Comparison of ENCODE assay signal across 8 cellular contexts in genomic region chr11:9758676-9759518, GRCh38.
DNase-seq lines count a peak whose midpoint lies in the region; ATAC-seq and TF ChIP-seq lines count a peak whose summit lies in the region.

No MANE protein-coding gene starts in this region.

- H3K27me3 ChIP-seq in DND-41 (ENCODE audit: insufficient read depth, low read length, poor library complexity) (no peaks in the 10 kb centered on the region), Karpas-422 (ENCODE audit: low read length) (no peaks in the 10 kb centered on the region), iPS-15b (ENCODE audit: control insufficient read depth, insufficient read depth, low read length) (no peaks in the 10 kb centered on the region), skeletal muscle tissue (ENCODE audit: control insufficient read depth in 3 of 3, insufficient read depth in 3 of 3, low read length in 3 of 3) (no peaks in the 10 kb centered on the region)

- no peaks in the 10 kb centered on the region for H3K36me3 ChIP-seq in DND-41 (ENCODE audit: insufficient read depth, low read length)
- no peaks in the 10 kb centered on the region for H3K36me3 ChIP-seq in Karpas-422 (ENCODE audit: insufficient read depth, low read length)
- H3K36me3 ChIP-seq in iPS-15b (ENCODE audit: control insufficient read depth, insufficient read depth, low read length): no peaks in the 10 kb centered on the region
- no peaks in the 10 kb centered on the region for H3K36me3 ChIP-seq in skeletal muscle tissue (ENCODE audit: control insufficient read depth in 3 of 3, insufficient read depth in 3 of 3, low read length in 3 of 3)

- TF ChIP-seq CTCF in DND-41 (IDR thresholded peaks at IDR 0.05; ENCODE audit: borderline replicate concordance, extremely low read depth, low read length, poor library complexity, severe bottlenecking): no peak
- no peak for TF ChIP-seq CTCF in brain (conservative IDR thresholded peaks at IDR 0.05)

- H3K4me3 ChIP-seq in DND-41 (ENCODE audit: low read depth in 1 of 2, low read length in 2 of 2) (peak overlapping the region; percentile 11 to 68; a peak in 3 of 4 replicates), Karpas-422 (ENCODE audit: low read length) (peak overlapping the region; percentile 69), iPS-15b (ENCODE audit: low read depth, low read length) (peak overlapping the region; percentile 73), skeletal muscle tissue (ENCODE audit: low read length in 3 of 3) (peak overlapping the region; percentile 83 to 93 (median 90))

- peak overlapping the region; percentile 63 for H3K9ac ChIP-seq in DND-41 (ENCODE audit: low read depth, low read length)
- H3K9ac ChIP-seq in Karpas-422 (ENCODE audit: low read length): peak overlapping the region; percentile 75
- peak overlapping the region; percentile 83 for H3K9ac ChIP-seq in iPS-15b (ENCODE audit: low read depth, low read length)
- peak overlapping the region; percentile 77 to 89 (median 87) for H3K9ac ChIP-seq in skeletal muscle tissue (ENCODE audit: low read depth in 1 of 3, low read length in 3 of 3)

- peaks cover 6% of the 10 kb centered on the region for H3K27me3 Mint-ChIP-seq in brain

- ATAC-seq in DND-41 (ENCODE audit: insufficient read depth, low read depth) (peak; percentile 20; the same call in 1 of the 3 replicates), GM21529 (IDR thresholded peaks at IDR 0.05; ENCODE audit: unreplicated experiment) (peak; percentile 40), GM18870 (IDR thresholded peaks at IDR 0.05; ENCODE audit: unreplicated experiment) (no peak)

- H3K4me2 ChIP-seq in DND-41 (ENCODE audit: insufficient read depth, low read length): peak overlapping the region; percentile 64
- peak overlapping the region; percentile 83 for H3K4me2 ChIP-seq in Karpas-422 (ENCODE audit: low read depth, low read length, poor library complexity, severe bottlenecking)

- H4K20me1 ChIP-seq in DND-41 (ENCODE audit: insufficient read depth, low read length) (no peaks in the 10 kb centered on the region), Karpas-422 (ENCODE audit: insufficient read depth, low read depth, low read length) (no peaks in the 10 kb centered on the region)

- H3K79me2 ChIP-seq in DND-41 (ENCODE audit: insufficient read depth, low read length) (no peaks in the 10 kb centered on the region), Karpas-422 (ENCODE audit: low read length) (no peaks in the 10 kb centered on the region)

- H3K27ac Mint-ChIP-seq in brain: peak overlapping the region; percentile 69 to 94 (median 83)

- H3K9me2 ChIP-seq in Karpas-422 (replicated peaks; ENCODE audit: insufficient read depth, low read length): no peaks in the 10 kb centered on the region

- H3K9me3 ChIP-seq in DND-41 (ENCODE audit: insufficient read depth, low read length, severe bottlenecking): no peaks in the 10 kb centered on the region
- H3K9me3 ChIP-seq in Karpas-422 (ENCODE audit: low read length): no peaks in the 10 kb centered on the region
- H3K9me3 ChIP-seq in iPS-15b (ENCODE audit: control insufficient read depth, insufficient read depth, low read length): no peaks in the 10 kb centered on the region
- no peaks in the 10 kb centered on the region for H3K9me3 ChIP-seq in skeletal muscle tissue (ENCODE audit: control insufficient read depth in 3 of 3, low read length in 3 of 3)

- DNase-seq in DND-41: peak; percentile 39
- peak; percentile 85 for DNase-seq in Karpas-422
- DNase-seq in T1000 (lab: John Stamatoyannopoulos, UW): peak; percentile 48

- H2AFZ ChIP-seq in DND-41 (ENCODE audit: low read depth, low read length) (peak overlapping the region; percentile 77), Karpas-422 (ENCODE audit: low read length) (peak overlapping the region; percentile 29; the same call in 1 of the 2 replicates)

- H3K4me3 Mint-ChIP-seq in brain: peak overlapping the region; percentile 74 to 83 (median 76)

- H3K4me1 Mint-ChIP-seq in brain: peaks cover 54% of the 10 kb centered on the region

- no peaks in the 10 kb centered on the region for H3K36me3 Mint-ChIP-seq in brain

- peaks cover 32% of the 10 kb centered on the region for H3K4me1 ChIP-seq in DND-41 (ENCODE audit: insufficient read depth, low read length)
- H3K4me1 ChIP-seq in Karpas-422 (ENCODE audit: low read length): peaks cover 59% of the 10 kb centered on the region
- H3K4me1 ChIP-seq in iPS-15b (ENCODE audit: control insufficient read depth, insufficient read depth, low read length): peaks cover 16% of the 10 kb centered on the region
- peaks cover 22 to 39% (median 25%) of the 10 kb centered on the region in 3 donors for H3K4me1 ChIP-seq in skeletal muscle tissue (ENCODE audit: control insufficient read depth in 3 of 3, insufficient read depth in 3 of 3, low read length in 3 of 3)

- H3K27ac ChIP-seq in DND-41 (ENCODE audit: low read length) (peak overlapping the region; percentile 60), Karpas-422 (ENCODE audit: low read length) (peak overlapping the region; percentile 73), skeletal muscle tissue (ENCODE audit: low read depth, low read length) (peak overlapping the region; percentile 86)

- peaks cover 0 to 5% (median 0%) of the 10 kb centered on the region in 5 experiments for H3K9me3 Mint-ChIP-seq in brain

Comparison
In these comparisons a context has a peak if more than half of its experiments do, and no peak if none do; other contexts are left out.
1. H3K4me3 ChIP-seq: peak in every context shown above with its lines; median percentile 90 in skeletal muscle tissue; 73 in iPS-15b; 69 in Karpas-422; 40 in DND-41.